In genomic region chr1:46343705-46344104, GRCh38 we compare ENCODE assay signal across 1 cellular context.
TF ChIP-seq lines count a peak whose summit lies in the region.

No MANE protein-coding gene starts in this region.

TF ChIP-seq in WTC11, 78 proteins besides CTCF, POLR2A, EP300 and RAD21 (continued from another document):
- TF ChIP-seq AFF4 (CRISPR knock-in tag; IDR thresholded peaks at IDR 0.05; ENCODE audit: borderline replicate concordance) (no peak), NR2C2 (CRISPR knock-in tag; IDR thresholded peaks at IDR 0.05) (no peak), ZNF423 (CRISPR knock-in tag; IDR thresholded peaks at IDR 0.05) (no peak)
